In genomic region chr5:72407078-72407477, GRCh38 we compare ENCODE assay signal across 8 cellular contexts.
"Had no signal": no experiment of that assay in that cellular context is flagged by ENCODE, and none has a peak within 500 bp of the region (broad histone marks: within the 10 kb centered on the region; RNA-seq: fewer than 3 reads in every experiment).

No MANE protein-coding gene starts in this region.

- H3K36me3 ChIP-seq: HAP-1 had no signal

- ATAC-seq: HCT116, HepG2 had no signal

- H3K4me3 ChIP-seq: GM23248, HAP-1 had no signal

- H3K4me1 ChIP-seq: HAP-1 had no signal

- H3K27ac ChIP-seq: GM23248, HL-60 had no signal

- DNase-seq: GOT3, H7, HFFc6 had no signal
